Comparison of ENCODE assay signal across 1 cellular context in the genomic region with DNA sequence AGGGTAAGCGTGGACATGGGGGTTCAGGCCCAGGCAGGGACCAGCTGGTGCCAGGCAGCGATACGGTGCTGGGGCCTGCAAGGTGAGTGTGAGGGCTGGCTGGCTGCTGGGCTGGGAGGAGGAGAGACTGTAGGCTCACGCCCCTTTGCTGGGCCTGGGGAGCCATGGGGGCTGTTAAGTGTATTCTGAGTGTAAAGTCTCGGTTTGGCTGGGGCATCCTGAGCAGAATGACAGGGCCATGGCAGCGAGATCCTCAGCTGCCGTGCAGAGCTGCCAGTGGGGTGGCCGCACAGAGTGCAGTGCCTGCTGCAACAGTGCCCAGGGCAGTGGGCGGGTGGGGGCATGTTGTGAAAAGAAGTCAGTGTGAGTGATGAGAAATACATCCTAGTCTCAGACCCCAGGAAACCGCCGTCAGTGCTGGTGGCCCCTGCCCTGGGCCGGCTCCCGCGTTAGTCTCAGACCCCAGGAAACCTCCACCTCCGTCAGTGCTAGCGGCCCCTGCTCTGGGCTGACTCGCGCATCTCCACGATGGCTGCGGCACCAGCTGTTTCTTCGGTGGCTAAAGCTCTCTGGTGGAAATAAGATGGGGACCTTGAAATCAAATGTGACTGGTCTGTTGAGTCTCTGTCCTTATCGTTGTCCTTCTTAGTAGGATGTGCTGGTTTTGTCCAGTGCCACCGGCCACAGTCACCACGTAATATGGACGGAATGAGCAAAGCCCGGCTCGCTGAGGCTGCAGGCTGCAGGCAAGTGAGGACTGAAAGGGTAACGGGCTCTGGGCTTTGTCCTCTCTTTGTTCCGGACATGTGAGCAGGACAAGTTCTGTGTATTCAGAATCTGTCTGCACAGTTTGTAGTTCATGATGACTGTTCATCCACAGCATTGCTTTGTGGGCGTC.
TF ChIP-seq lines count a peak whose summit lies in the region.

No MANE protein-coding gene starts in this region.

TF ChIP-seq in SK-N-SH, 30 proteins besides CTCF, POLR2A, EP300 and RAD21:
- TF ChIP-seq GABPA (IDR thresholded peaks at IDR 0.05; ENCODE audit: low read depth) (no peak), SMC3 (IDR thresholded peaks at IDR 0.05; ENCODE audit: low read depth, low read length) (no peak), RCOR1 (IDR thresholded peaks at IDR 0.05; ENCODE audit: low read length) (no peak), ELF1 (IDR thresholded peaks at IDR 0.05) (no peak), NFIC (IDR thresholded peaks at IDR 0.05; ENCODE audit: borderline replicate concordance) (no peak), MEF2A (IDR thresholded peaks at IDR 0.05; ENCODE audit: borderline replicate concordance, low read depth) (no peak)
TF ChIP-seq in SK-N-SH: peak in this region for 0.
